ENCODE assay signal across 4 cellular contexts in the genomic region with DNA sequence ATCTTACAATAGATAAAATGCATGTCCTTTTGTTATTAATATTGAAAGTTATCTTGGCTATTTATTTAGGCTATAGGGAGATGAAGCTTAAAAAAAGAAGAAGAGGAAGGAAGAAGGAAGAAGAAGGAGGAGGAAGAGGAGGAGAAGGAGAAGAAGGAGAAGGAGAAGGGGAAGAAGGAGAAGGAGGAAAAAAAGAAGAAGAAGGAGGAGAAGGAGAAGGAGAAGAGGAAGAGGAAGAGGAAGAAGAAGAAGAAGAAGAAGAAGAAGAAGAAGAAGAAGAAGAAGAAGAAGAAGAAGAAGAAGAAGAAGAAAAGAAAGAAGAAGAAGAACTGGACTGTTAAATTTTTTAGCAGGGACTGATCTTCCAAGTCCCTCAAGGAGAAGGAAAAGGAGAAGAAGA. TPM values are rescaled to one million over a fixed set of nuclear protein-coding genes. Genes with fewer than 3 reads are reported as not detected.
"Had no signal": no experiment of that assay in that cellular context is flagged by ENCODE, and none has a peak within 500 bp of the region (broad histone marks: within the 10 kb centered on the region; RNA-seq: fewer than 3 reads in every experiment).

No MANE protein-coding gene starts in this region.

RNA-seq across cellular contexts. Expression of gene ACSM1, which starts 20.2 kb away (rescaled TPM):
- total RNA-seq: HT-29, HT1080, IMR-90 had no signal
- polyA plus RNA-seq: IgD-negative memory B cell, IMR-90 had no signal
